Comparison of ENCODE assay signal across 8 cellular contexts in the genomic region with DNA sequence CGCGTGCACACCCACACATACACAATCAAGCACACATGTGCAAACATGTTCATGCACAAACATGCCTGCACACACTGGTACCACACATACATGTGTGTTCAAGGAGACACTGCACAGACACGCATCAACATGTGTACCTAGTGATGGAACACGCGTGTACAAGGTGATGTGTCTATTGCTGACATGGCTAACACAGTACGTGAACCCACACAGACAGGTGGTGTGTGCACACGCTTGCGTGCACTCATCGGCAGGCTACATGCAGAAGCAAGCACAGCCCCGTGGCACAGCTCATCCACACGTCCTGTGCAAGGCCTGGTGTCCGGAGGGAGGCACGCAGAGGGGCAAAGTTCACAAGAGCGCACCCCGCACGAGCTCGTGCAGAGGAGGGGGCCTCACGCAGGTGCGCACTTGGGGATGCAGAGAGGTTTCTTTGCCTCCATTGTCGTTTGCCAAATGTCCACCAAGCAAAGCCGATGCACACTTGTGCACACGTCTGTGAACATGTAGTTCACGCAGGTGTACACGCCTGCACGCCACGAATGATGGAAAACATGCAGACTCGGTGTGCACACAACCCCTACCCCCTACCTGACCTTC. TPM values are rescaled to one million over a fixed set of nuclear protein-coding genes. Genes with fewer than 3 reads are reported as not detected.
DNase-seq lines count a peak whose midpoint lies in the region; ATAC-seq and TF ChIP-seq lines count a peak whose summit lies in the region.

No MANE protein-coding gene starts in this region.

- H3K27ac ChIP-seq in cingulate gyrus (ENCODE audit: low read depth, low read length), result peak overlapping the region; percentile 94

- ATAC-seq in natural killer cell treated with Interleukin-12 subunit alpha and Interleukin-12 subunit beta and Interleukin-15 and Interleukin-18, amount 100 ng/mL, for 72 hours, result no peak
- ATAC-seq in HG03095 (IDR thresholded peaks at IDR 0.05; ENCODE audit: unreplicated experiment) (no peak), GM21390 (IDR thresholded peaks at IDR 0.05; ENCODE audit: unreplicated experiment) (no peak)

- POLR2A ChIA-PET in BJ (lab: Charles Lee), result no interaction called here

- peak overlapping the region; percentile 62 to 70 for H3K27ac Mint-ChIP-seq in natural killer cell treated with Interleukin-12 subunit alpha and Interleukin-12 subunit beta and Interleukin-15 and Interleukin-18, amount 100 ng/mL, for 72 hours

- H3K27me3 Mint-ChIP-seq in natural killer cell treated with Interleukin-12 subunit alpha and Interleukin-12 subunit beta and Interleukin-15 and Interleukin-18, amount 100 ng/mL, for 72 hours, result no peaks in the 10 kb centered on the region

- H3K4me3 Mint-ChIP-seq in natural killer cell treated with Interleukin-12 subunit alpha and Interleukin-12 subunit beta and Interleukin-15 and Interleukin-18, amount 100 ng/mL, for 72 hours, result peak overlapping the region; percentile 91

- H3K36me3 ChIP-seq in BJ (ENCODE audit: control insufficient read depth, insufficient read depth, low read length), result peaks cover 12% of the 10 kb centered on the region

- no peaks in the 10 kb centered on the region for H3K27me3 ChIP-seq in BJ (ENCODE audit: control insufficient read depth, insufficient read depth, low read length)

- no peaks in the 10 kb centered on the region for H3K36me3 Mint-ChIP-seq in natural killer cell treated with Interleukin-12 subunit alpha and Interleukin-12 subunit beta and Interleukin-15 and Interleukin-18, amount 100 ng/mL, for 72 hours

- H3K9me3 Mint-ChIP-seq in natural killer cell treated with Interleukin-12 subunit alpha and Interleukin-12 subunit beta and Interleukin-15 and Interleukin-18, amount 100 ng/mL, for 72 hours, result no peaks in the 10 kb centered on the region

- peaks cover 12 to 14% of the 10 kb centered on the region in 2 donors for H3K4me1 Mint-ChIP-seq in natural killer cell treated with Interleukin-12 subunit alpha and Interleukin-12 subunit beta and Interleukin-15 and Interleukin-18, amount 100 ng/mL, for 72 hours (ENCODE audit: low read depth in 2 of 2)

- DNase-seq in BJ (ENCODE audit: low read depth), result no peak
- no peak for DNase-seq in LNCaP clone FGC (ENCODE audit: low read depth)
- DNase-seq in natural killer cell treated with Interleukin-12 subunit alpha and Interleukin-12 subunit beta and Interleukin-15 and Interleukin-18, amount 100 ng/mL, for 72 hours (ENCODE audit: low spot score), result no peak
- DNase-seq in stimulated activated CD8-positive, alpha-beta memory T cell treated with anti-CD3 and anti-CD28 coated beads, Interleukin-4, amount 100 ng/mL, for 48 hours, result no peak
- no peak for DNase-seq in NCI-H526 treated with DMSO at 0.1 percent for 48 hours (lab: John Stamatoyannopoulos, UW)

- peak overlapping the region; percentile 88 for H3K4me3 ChIP-seq in BJ (ENCODE audit: low read depth, low read length)
- H3K4me3 ChIP-seq in LNCaP clone FGC (ENCODE audit: low read depth, low read length), result peak overlapping the region; percentile 66

- TF ChIP-seq CTCF in BJ (IDR thresholded peaks at IDR 0.05; ENCODE audit: insufficient read depth, low read depth, low read length) (no peak), LNCaP clone FGC (IDR thresholded peaks at IDR 0.05; ENCODE audit: control insufficient read depth, extremely low read depth, insufficient read depth) (no peak)

- CTCF ChIA-PET in BJ (lab: Yijun Ruan, JAX), result interaction anchor here (0.6 kb wide), 1 partner anchor 331 kb away, joined by 3 read pairs; no protein-coding TSS in a partner anchor

RNA-seq across cellular contexts. Expression of a gene that starts 1.0 kb away (rescaled TPM):
- polyA plus RNA-seq in BJ (2011; rRNA removed), result 19.5 and 33.9 TPM in 2 replicates
- 26.2 and 30.9 TPM in 2 replicates for polyA minus RNA-seq in BJ (2011; rRNA and poly(A)+ RNA removed)
- total RNA-seq in natural killer cell treated with Interleukin-12 subunit alpha and Interleukin-12 subunit beta and Interleukin-15 and Interleukin-18, amount 100 ng/mL, for 72 hours, result 10 to 100 TPM; 32.5 to 60.5 TPM

RNA-seq across cellular contexts. Expression of a gene that starts 1.6 kb away (rescaled TPM):
- polyA plus RNA-seq in BJ (2011; rRNA removed), result 11.9 and 18.2 TPM in 2 replicates
- 3.8 and 4.9 TPM in 2 replicates for polyA minus RNA-seq in BJ (2011; rRNA and poly(A)+ RNA removed)
- total RNA-seq in natural killer cell treated with Interleukin-12 subunit alpha and Interleukin-12 subunit beta and Interleukin-15 and Interleukin-18, amount 100 ng/mL, for 72 hours, result 10 to 100 TPM; 19.2 to 39.0 TPM

RNA-seq across cellular contexts. Expression of a gene that starts 17.7 kb away (rescaled TPM):
- polyA plus RNA-seq in BJ (2011; rRNA removed), result 52.0 and 95.8 TPM in 2 replicates
- polyA minus RNA-seq in BJ (2011; rRNA and poly(A)+ RNA removed), result 65.8 and 103 TPM in 2 replicates
- total RNA-seq in natural killer cell treated with Interleukin-12 subunit alpha and Interleukin-12 subunit beta and Interleukin-15 and Interleukin-18, amount 100 ng/mL, for 72 hours, result 100 to 1,000 TPM; 122 to 204 TPM

RNA-seq across cellular contexts. Expression of a gene that starts 17.8 kb away (rescaled TPM):
- polyA plus RNA-seq in BJ (2011; rRNA removed), result 11.1 and 14.2 TPM in 2 replicates
- polyA minus RNA-seq in BJ (2011; rRNA and poly(A)+ RNA removed), result 5.4 and 7.7 TPM in 2 replicates
- total RNA-seq in natural killer cell treated with Interleukin-12 subunit alpha and Interleukin-12 subunit beta and Interleukin-15 and Interleukin-18, amount 100 ng/mL, for 72 hours, result 10 to 100 TPM; 15.7 to 20.1 TPM

RNA-seq across cellular contexts. Expression of a gene that starts 24.3 kb away (rescaled TPM):
- 0.06 and 0.11 TPM in 2 replicates for polyA plus RNA-seq in BJ (2011; rRNA removed)
- polyA minus RNA-seq in BJ (2011; rRNA and poly(A)+ RNA removed), result 0.14 TPM in 1 of 2 replicates, not detected in the other
- under 1 TPM; 0.81 to 0.89 TPM for total RNA-seq in natural killer cell treated with Interleukin-12 subunit alpha and Interleukin-12 subunit beta and Interleukin-15 and Interleukin-18, amount 100 ng/mL, for 72 hours
